Comparison of ENCODE assay signal across 29 cellular contexts in genomic region chr3:56763233-56763632, GRCh38. TPM values are rescaled to one million over a fixed set of nuclear protein-coding genes. Genes with fewer than 3 reads are reported as not detected.
DNase-seq lines count a peak whose midpoint lies in the region; ATAC-seq, FAIRE-seq and TF ChIP-seq lines count a peak whose summit lies in the region.
"Had no signal": no experiment of that assay in that cellular context is flagged by ENCODE, and none has a peak within 500 bp of the region (broad histone marks: within the 10 kb centered on the region; RNA-seq: fewer than 3 reads in every experiment).

No MANE protein-coding gene starts in this region.

- no peak overlapping the region for H2BK20ac ChIP-seq in H1 (ENCODE audit: low read length)

- no peak overlapping the region for H3K4me3 Mint-ChIP-seq in activated naive CD4-positive, alpha-beta T cell treated with anti-CD3 and anti-CD28 coated beads for 36 hours
- H3K4me3 Mint-ChIP-seq: B cell, nephron progenitor cell had no signal

- H3F3A ChIP-seq in smooth muscle cell (ENCODE audit: low read depth), result peaks cover 26% of the 10 kb centered on the region

- intact Hi-C loops in activated naive CD4-positive, alpha-beta T cell treated with anti-CD3 and anti-CD28 coated beads for 36 hours (cut with micrococcal nuclease), result no loop called here

- FAIRE-seq in H1 (lab: Jason Lieb, UNC), result no peak
- FAIRE-seq: GM12892 had no signal

- peak overlapping the region; percentile 36 for H3K27ac Mint-ChIP-seq in activated naive CD4-positive, alpha-beta T cell treated with anti-CD3 and anti-CD28 coated beads for 36 hours
- H3K27ac Mint-ChIP-seq: B cell, nephron progenitor cell had no signal

- TF ChIP-seq RAD21 in H1 (IDR thresholded peaks at IDR 0.05 in 1 of 2, conservative IDR thresholded peaks at IDR 0.05 in 1 of 2; ENCODE audit: low read depth in 2 of 2, low read length in 2 of 2), result no peak

- no peak overlapping the region for H3K23ac ChIP-seq in H1 (ENCODE audit: insufficient read length)

- no peak overlapping the region for H3K14ac ChIP-seq in H1 (ENCODE audit: insufficient read length)

- no peak overlapping the region for H3K18ac ChIP-seq in H1 (ENCODE audit: extremely low read depth, low read length)

- peaks cover 77% of the 10 kb centered on the region for H3K4me1 Mint-ChIP-seq in activated naive CD4-positive, alpha-beta T cell treated with anti-CD3 and anti-CD28 coated beads for 36 hours (ENCODE audit: low read depth)

- POLR2A ChIA-PET in H1 (lab: Charles Lee; ENCODE audit: partially characterized antibody), result no interaction called here

- no peak overlapping the region for H4K8ac ChIP-seq in H1 (ENCODE audit: extremely low read depth, insufficient read depth, low read length)

- H3K9me3 ChIP-seq in HUES48 (ENCODE audit: control insufficient read depth, insufficient read depth, low read length) (no peaks in the 10 kb centered on the region), H1 (ENCODE audit: insufficient read depth in 2 of 2, low read depth in 1 of 2, low read length in 1 of 2) (peaks cover 0 to 7% of the 10 kb centered on the region in 2 experiments; a peak in 1 of 4 replicates), smooth muscle cell (replicated peaks; ENCODE audit: low read depth) (no peaks in the 10 kb centered on the region), right atrium auricular region (no peaks in the 10 kb centered on the region)
- H3K9me3 ChIP-seq: tibial artery had no signal

- no peaks in the 10 kb centered on the region for H3K27me3 ChIP-seq in HUES48 (ENCODE audit: control insufficient read depth, insufficient read depth, low read length)
- H3K27me3 ChIP-seq in H1 (replicated peaks in 1 of 4; ENCODE audit: control insufficient read depth in 3 of 4, extremely low read depth in 1 of 4, insufficient read depth in 3 of 4, low read length in 3 of 4), result no peaks in the 10 kb centered on the region
- H3K27me3 ChIP-seq in smooth muscle cell (ENCODE audit: low read depth), result no peaks in the 10 kb centered on the region
- H3K27me3 ChIP-seq in right atrium auricular region, result no peaks in the 10 kb centered on the region
- H3K27me3 ChIP-seq: tibial artery had no signal

- H3K4me2 ChIP-seq in H1 (ENCODE audit: insufficient read depth in 1 of 2, low read depth in 2 of 2, low read length in 2 of 2), result no peak overlapping the region
- H3K4me2 ChIP-seq in smooth muscle cell, result peak overlapping the region; percentile 29

- H4K5ac ChIP-seq in H1 (ENCODE audit: insufficient read length, low read depth, low read length), result no peak overlapping the region

- H4K20me1 ChIP-seq in H1 (replicated peaks in 1 of 2; ENCODE audit: control insufficient read depth in 1 of 2, insufficient read depth in 2 of 2, low read length in 2 of 2) (no peaks in the 10 kb centered on the region), smooth muscle cell (ENCODE audit: low read depth) (peaks cover 100% of the 10 kb centered on the region)

- 75% methylated on average over 2 of the region's 2 CpGs; no CpG with 5 or more reads in 1 of the 2 experiments for WGBS in H1 (ENCODE audit: extremely low coverage in 1 of 2, insufficient coverage in 1 of 2, insufficient read length in 1 of 2, insufficient replicate concordance in 2 of 2, low coverage in 1 of 2, low lambda C conversion rate in 2 of 2, missing lambda C conversion rate in 1 of 2), 2 experiments
- WGBS in smooth muscle cell (ENCODE audit: low lambda C conversion rate), result 62% methylated on average over 2 of the region's 2 CpGs

- no peak overlapping the region for H3K4ac ChIP-seq in H1 (replicated peaks; ENCODE audit: insufficient read length, low read depth, low read length)

- DNase-seq in activated naive CD4-positive, alpha-beta T cell treated with anti-CD3 and anti-CD28 coated beads for 36 hours, result no peak
- no peak for DNase-seq in activated naive CD4-positive, alpha-beta T cell treated with anti-CD3 and anti-CD28 coated beads, Interleukin-2, amount 50 U/mL, for 16 hours
- DNase-seq in H1 (ENCODE audit: low read depth in 1 of 2, low spot score in 2 of 2) (no peak), smooth muscle cell (lab: John Stamatoyannopoulos, UW; ENCODE audit: unreplicated experiment) (no peak), right atrium auricular region (ENCODE audit: low spot score) (no peak)
- DNase-seq: ACHN; activated gamma-delta T cell; amygdala; DMS53; hippocampal formation; Kasumi-1; left cardiac atrium; NCI-H1436; NCI-H2081; NCI-H2227 treated with DMSO at 0.1 percent for 48 hours; NCI-H526; nephron progenitor cell; stimulated activated CD8-positive, alpha-beta memory T cell treated with anti-CD3 and anti-CD28 coated beads, Interleukin-4, amount 100 ng/mL, for 48 hours; tibial artery had no signal

- H3K36me3 ChIP-seq in HUES48 (ENCODE audit: control insufficient read depth, insufficient read depth, low read length), result no peaks in the 10 kb centered on the region
- H3K36me3 ChIP-seq in H1 (ENCODE audit: control insufficient read depth in 2 of 4, insufficient read depth in 4 of 4, low read length in 3 of 4), result no peaks in the 10 kb centered on the region
- no peaks in the 10 kb centered on the region for H3K36me3 ChIP-seq in smooth muscle cell (ENCODE audit: low read depth)
- H3K36me3 ChIP-seq in right atrium auricular region, result no peaks in the 10 kb centered on the region
- H3K36me3 ChIP-seq: tibial artery had no signal

- no peak for ATAC-seq in GM18519 (IDR thresholded peaks at IDR 0.05; ENCODE audit: low FRiP score, unreplicated experiment)
- ATAC-seq: activated CD4-positive, CD25-positive, alpha-beta regulatory T cell treated with anti-CD3 and anti-CD28 coated beads, Interleukin-2, amount 50 U/mL, for 24 hours; Right ventricle myocardium inferior; SK-N-SH treated with all-trans-retinoic acid at 6 μM for 48 hours had no signal

- H3K9ac ChIP-seq in HUES48 (ENCODE audit: low read depth, low read length), result no peak overlapping the region
- no peak overlapping the region for H3K9ac ChIP-seq in H1 (replicated peaks in 1 of 4; ENCODE audit: extremely low read depth in 1 of 4, low read depth in 3 of 4, low read length in 3 of 4)
- no peak overlapping the region for H3K9ac ChIP-seq in smooth muscle cell (ENCODE audit: low read depth)

- no peak overlapping the region for H3K56ac ChIP-seq in H1 (replicated peaks; ENCODE audit: insufficient read length, low read depth, low read length)

- H2BK120ac ChIP-seq in H1 (replicated peaks; ENCODE audit: low read depth, low read length), result no peak overlapping the region

- no peaks in the 10 kb centered on the region for H3K9me3 Mint-ChIP-seq in activated naive CD4-positive, alpha-beta T cell treated with anti-CD3 and anti-CD28 coated beads for 36 hours
- H3K9me3 Mint-ChIP-seq: nephron progenitor cell had no signal

- H3K4me1 ChIP-seq in HUES48 (ENCODE audit: control insufficient read depth, insufficient read depth, low read length) (peaks cover 6% of the 10 kb centered on the region; the same call in 1 of the 2 replicates), H1 (replicated peaks in 1 of 4; ENCODE audit: control insufficient read depth in 3 of 4, insufficient read depth in 4 of 4, low read length in 3 of 4) (peaks cover 0 to 3% (median 0%) of the 10 kb centered on the region in 4 experiments; a peak in 1 of 7 replicates), smooth muscle cell (ENCODE audit: low read depth) (peaks cover 26% of the 10 kb centered on the region), right atrium auricular region (peaks cover 0 to 45% of the 10 kb centered on the region in 2 donors)

- H3K23me2 ChIP-seq in H1 (ENCODE audit: low read depth, low read length), result no peaks in the 10 kb centered on the region

- no peaks in the 10 kb centered on the region for H3K79me1 ChIP-seq in H1 (ENCODE audit: low read depth, low read length)

- H3K4me3 ChIP-seq in HUES48 (ENCODE audit: low read depth, low read length) (no peak overlapping the region; the same call in 1 of the 2 replicates), H1 (ENCODE audit: extremely low read depth in 1 of 4, insufficient read depth in 2 of 4, low read depth in 3 of 4, low read length in 4 of 4) (no peak overlapping the region), smooth muscle cell (no peak overlapping the region), right atrium auricular region (no peak overlapping the region)
- H3K4me3 ChIP-seq: lung, skin epidermis, tibial artery had no signal

- H3K79me2 ChIP-seq in H1 (ENCODE audit: control insufficient read depth in 1 of 2, insufficient read depth in 2 of 2, low read length in 2 of 2) (no peaks in the 10 kb centered on the region), smooth muscle cell (ENCODE audit: low read depth) (peaks cover 96% of the 10 kb centered on the region)

- no peak overlapping the region for H2BK15ac ChIP-seq in H1 (ENCODE audit: low read length)

- H3K27ac ChIP-seq in HUES48 (ENCODE audit: low read depth, low read length) (peak overlapping the region; percentile 57), H1 (ENCODE audit: low read depth, low read length) (no peak overlapping the region), smooth muscle cell (ENCODE audit: low read depth) (peak overlapping the region; percentile 87), right atrium auricular region (no peak overlapping the region)
- H3K27ac ChIP-seq: epithelial cell of prostate, skin epidermis, tibial artery had no signal

- peaks cover 33% of the 10 kb centered on the region for H3K36me3 Mint-ChIP-seq in activated naive CD4-positive, alpha-beta T cell treated with anti-CD3 and anti-CD28 coated beads for 36 hours (ENCODE audit: low read depth)

- no peak for TF ChIP-seq EP300 in H1 (IDR thresholded peaks at IDR 0.05; ENCODE audit: borderline replicate concordance in 1 of 2, low read depth in 2 of 2, low read length in 2 of 2)

- no peak overlapping the region for H2BK5ac ChIP-seq in H1 (ENCODE audit: low read depth, low read length)

- H2BK12ac ChIP-seq in H1 (ENCODE audit: low read depth, low read length), result no peak overlapping the region

- H4K91ac ChIP-seq in H1 (replicated peaks; ENCODE audit: insufficient read length, low read length), result no peak overlapping the region

- TF ChIP-seq CTCF in H1 (IDR thresholded peaks at IDR 0.05; ENCODE audit: control extremely low read depth in 1 of 3, insufficient read depth in 1 of 3, low read depth in 1 of 3, low read length in 3 of 3) (no peak), smooth muscle cell (IDR thresholded peaks at IDR 0.05; ENCODE audit: borderline replicate concordance, insufficient read depth, poor library complexity, severe bottlenecking) (no peak), right atrium auricular region (IDR thresholded peaks at IDR 0.05) (no peak)

- no peaks in the 10 kb centered on the region for H3K27me3 Mint-ChIP-seq in activated naive CD4-positive, alpha-beta T cell treated with anti-CD3 and anti-CD28 coated beads for 36 hours (ENCODE audit: low read depth)
- H3K27me3 Mint-ChIP-seq: B cell had no signal

- no peak overlapping the region for H2AFZ ChIP-seq in H1 (ENCODE audit: low read length)
- H2AFZ ChIP-seq in smooth muscle cell (ENCODE audit: low read depth), result no peak overlapping the region

- CTCF ChIA-PET in activated naive CD4-positive, alpha-beta T cell treated with anti-CD3 and anti-CD28 coated beads for 36 hours (lab: Charles Lee), result interaction anchor here (2.3 kb wide), 1 partner anchor 37 kb away, joined by 6 read pairs; no protein-coding TSS in a partner anchor
- CTCF ChIA-PET in H1 (lab: Charles Lee; ENCODE audit: partially characterized antibody), result no interaction called here

- TF ChIP-seq POLR2A in H1 (IDR thresholded peaks at IDR 0.05; ENCODE audit: control extremely low read depth in 1 of 2, low read depth in 2 of 2, low read length in 2 of 2), result no peak

- H2AK5ac ChIP-seq in H1 (ENCODE audit: low read depth, low read length), result no peak overlapping the region

RNA-seq across cellular contexts. Expression of gene ARHGEF3, which starts 38.5 kb away (rescaled TPM):
- total RNA-seq in activated naive CD4-positive, alpha-beta T cell treated with anti-CD3 and anti-CD28 coated beads for 36 hours, result 10 to 100 TPM; 36.4 to 37.7 TPM
- 6.0 and 7.7 TPM in 2 replicates for total RNA-seq in H1 (2021; fragmentation: NEBNext Ultra II Directional; extraction: Animal tissue kit (Norgen Biotek cat#: 25700))
- polyA plus RNA-seq in H1 (2011; rRNA removed) (2.8 and 4.1 TPM in 2 replicates), smooth muscle cell (90.5 and 137 TPM in 2 replicates)
- 3.6 TPM for polyA plus RNA-seq in H1 (2011; cell fraction: cytosol; rRNA removed)
- polyA plus RNA-seq in H1 (2011; cell fraction: nucleus; rRNA removed), result 8.0 TPM
- polyA plus RNA-seq in H1 (2012, experiment 1 of 2), result 2.8 to 4.9 TPM (median 3.6 TPM) in 4 replicates
- 0.22 TPM for polyA plus RNA-seq in H1 (2012, experiment 2 of 2)
- polyA plus RNA-seq in H1 (2013, experiment 1 of 2), result 4.0 TPM
- 4.4 TPM for polyA plus RNA-seq in H1 (2013, experiment 2 of 2)
- 5.9 and 6.0 TPM in 2 replicates for polyA minus RNA-seq in H1 (2011; rRNA and poly(A)+ RNA removed)
- 3.7 TPM for polyA minus RNA-seq in H1 (2011; cell fraction: cytosol; rRNA and poly(A)+ RNA removed)
- polyA minus RNA-seq in H1 (2011; cell fraction: nucleus; rRNA and poly(A)+ RNA removed), result 13.7 TPM
- total RNA-seq in smooth muscle cell (131 and 139 TPM in 2 replicates), right atrium auricular region (10 to 100 TPM; 16.1 to 21.7 TPM)

Comparison
In these comparisons a context has a peak if more than half of its experiments do, and no peak if none do; other contexts are left out.
1. H3K27ac ChIP-seq: peak in HUES48 (single experiment) and smooth muscle cell (single experiment); none in H1 (single experiment) and right atrium auricular region (0 of 2).